ENCODE assay signal across 1 cellular context in the genomic region with DNA sequence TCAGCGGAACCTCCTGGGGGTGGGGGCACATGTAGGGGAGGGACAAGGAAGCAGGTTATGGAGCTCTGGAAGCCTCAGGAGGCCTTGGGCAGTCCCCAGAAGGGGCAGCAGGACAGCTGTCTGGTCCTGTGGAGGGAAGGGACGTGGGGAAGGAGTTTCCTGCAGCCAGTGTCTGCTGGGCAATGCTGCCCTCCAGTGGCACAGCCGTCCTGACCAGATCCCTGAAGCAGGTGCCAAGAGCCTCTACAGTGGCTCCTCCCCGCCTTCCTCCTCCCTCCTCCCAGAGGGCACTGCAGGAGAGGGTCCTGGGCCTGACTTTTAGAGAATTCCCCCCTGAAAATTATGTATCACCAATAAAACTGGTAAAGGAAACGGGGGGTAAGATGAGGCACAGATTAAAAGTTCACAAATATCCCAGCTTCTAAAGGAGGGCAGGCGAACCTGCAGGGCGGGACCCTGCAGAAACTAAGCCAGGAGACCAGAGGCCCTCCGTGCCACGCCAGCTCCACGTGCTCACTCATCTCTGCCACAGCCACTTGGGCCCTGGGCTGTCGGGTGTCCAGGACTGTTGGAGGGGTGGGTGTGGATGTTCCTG.
TF ChIP-seq lines count a peak whose summit lies in the region.

No MANE protein-coding gene starts in this region.

TF ChIP-seq in GM23338, 12 proteins besides CTCF, POLR2A, EP300 and RAD21 (continued from another document):
- TF ChIP-seq ETS1 (IDR thresholded peaks at IDR 0.05) (no peak), NANOG (IDR thresholded peaks at IDR 0.05; ENCODE audit: borderline replicate concordance) (no peak), POLR2AphosphoS5 (IDR thresholded peaks at IDR 0.05; ENCODE audit: low read depth) (no peak), EZH2phosphoT487 (IDR thresholded peaks at IDR 0.05; ENCODE audit: unreplicated experiment) (no peak), CREB1 (CRISPR knock-in tag; IDR thresholded peaks at IDR 0.05; ENCODE audit: low read depth) (no peak), REST (IDR thresholded peaks at IDR 0.05; ENCODE audit: unreplicated experiment) (no peak)
